ENCODE assay signal across 8 cellular contexts in the genomic region with DNA sequence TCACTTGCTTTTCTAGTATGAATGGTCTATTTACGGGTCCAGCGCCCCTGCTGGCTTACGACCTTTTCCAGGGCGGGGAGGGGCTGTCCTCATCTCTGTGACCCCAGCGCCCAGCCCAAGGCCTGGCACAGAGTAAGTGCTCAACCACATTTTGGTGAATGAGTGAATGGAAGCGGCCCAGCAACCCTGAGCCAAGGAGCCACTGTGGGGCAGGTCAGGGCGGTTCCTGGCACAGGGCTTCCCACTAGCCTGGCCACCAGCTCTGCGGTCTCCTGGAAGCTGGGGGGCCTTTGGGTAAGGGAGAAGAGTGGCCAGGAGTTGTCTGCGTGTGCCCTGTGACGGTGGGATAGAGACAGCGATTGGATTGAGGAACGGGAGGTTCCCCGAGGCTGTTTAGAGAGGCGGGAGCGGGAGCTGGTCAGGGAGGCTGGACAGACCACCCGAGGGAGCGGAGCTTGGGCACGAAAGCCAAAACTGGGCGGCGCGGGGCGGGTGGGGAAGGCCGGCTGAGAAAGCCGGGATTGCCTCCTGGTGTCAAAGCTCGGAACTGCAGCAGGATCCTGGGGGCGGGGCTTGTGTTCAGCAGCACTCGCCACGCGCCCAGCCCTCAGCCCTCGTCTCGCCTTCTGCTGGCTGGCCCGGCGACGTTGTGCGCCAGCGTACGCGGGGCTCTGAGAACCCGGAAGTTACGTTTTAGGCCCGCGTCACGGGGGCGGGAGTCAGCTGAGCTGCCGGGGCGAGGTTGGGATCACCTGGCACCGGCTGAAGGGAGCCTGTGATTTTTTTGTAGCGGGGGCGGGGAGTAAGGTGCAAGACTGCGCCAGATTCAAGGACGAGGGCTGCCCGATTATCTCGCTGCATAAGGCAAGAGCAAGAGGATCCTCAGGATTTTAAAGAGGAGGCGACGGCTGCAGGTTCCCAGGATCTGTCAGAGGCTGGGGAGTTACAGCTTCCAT. TPM values are rescaled to one million over a fixed set of nuclear protein-coding genes. Genes with fewer than 3 reads are reported as not detected.
DNase-seq lines count a peak whose midpoint lies in the region; ATAC-seq and TF ChIP-seq lines count a peak whose summit lies in the region.

A gene with protein sequence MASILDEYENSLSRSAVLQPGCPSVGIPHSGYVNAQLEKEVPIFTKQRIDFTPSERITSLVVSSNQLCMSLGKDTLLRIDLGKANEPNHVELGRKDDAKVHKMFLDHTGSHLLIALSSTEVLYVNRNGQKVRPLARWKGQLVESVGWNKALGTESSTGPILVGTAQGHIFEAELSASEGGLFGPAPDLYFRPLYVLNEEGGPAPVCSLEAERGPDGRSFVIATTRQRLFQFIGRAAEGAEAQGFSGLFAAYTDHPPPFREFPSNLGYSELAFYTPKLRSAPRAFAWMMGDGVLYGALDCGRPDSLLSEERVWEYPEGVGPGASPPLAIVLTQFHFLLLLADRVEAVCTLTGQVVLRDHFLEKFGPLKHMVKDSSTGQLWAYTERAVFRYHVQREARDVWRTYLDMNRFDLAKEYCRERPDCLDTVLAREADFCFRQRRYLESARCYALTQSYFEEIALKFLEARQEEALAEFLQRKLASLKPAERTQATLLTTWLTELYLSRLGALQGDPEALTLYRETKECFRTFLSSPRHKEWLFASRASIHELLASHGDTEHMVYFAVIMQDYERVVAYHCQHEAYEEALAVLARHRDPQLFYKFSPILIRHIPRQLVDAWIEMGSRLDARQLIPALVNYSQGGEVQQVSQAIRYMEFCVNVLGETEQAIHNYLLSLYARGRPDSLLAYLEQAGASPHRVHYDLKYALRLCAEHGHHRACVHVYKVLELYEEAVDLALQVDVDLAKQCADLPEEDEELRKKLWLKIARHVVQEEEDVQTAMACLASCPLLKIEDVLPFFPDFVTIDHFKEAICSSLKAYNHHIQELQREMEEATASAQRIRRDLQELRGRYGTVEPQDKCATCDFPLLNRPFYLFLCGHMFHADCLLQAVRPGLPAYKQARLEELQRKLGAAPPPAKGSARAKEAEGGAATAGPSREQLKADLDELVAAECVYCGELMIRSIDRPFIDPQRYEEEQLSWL (plus strand): TSS at position 718 of the 956 bp plus-strand sequence. CDS start 319 bp downstream, outside the sequence.

- H3K4me3 Mint-ChIP-seq in osteocyte (ENCODE audit: unreplicated experiment): peak within 1 kb of the TSS; percentile 99

- peaks cover 5 to 7% of the 10 kb centered on the region in 2 donors for H3K36me3 Mint-ChIP-seq in activated naive CD4-positive, alpha-beta T cell treated with anti-CD3 and anti-CD28 coated beads, Interleukin-2, amount 50 U/mL, for 72 hours
- H3K36me3 Mint-ChIP-seq in osteocyte (ENCODE audit: unreplicated experiment): peaks cover 22% of the 10 kb centered on the region

- TF ChIP-seq CTCF in GM12864 (IDR thresholded peaks at IDR 0.05; ENCODE audit: low read depth, low read length, missing control alignments) (peak; percentile 94), osteocyte (IDR thresholded peaks at IDR 0.05) (peak; percentile 97)

- DNase-seq in GM12864 (ENCODE audit: low read depth) (peak; percentile 92), NCI-H1092 treated with DMSO at 0.1 percent for 48 hours (lab: John Stamatoyannopoulos, UW) (peak; percentile 90), SKM-1 (lab: John Stamatoyannopoulos, UW; ENCODE audit: unreplicated experiment) (peak; percentile 94), glomerular endothelial cell (ENCODE audit: extremely low read depth, low read depth, low spot score) (peak; percentile 63), osteocyte (ENCODE audit: extremely low spot score, unreplicated experiment) (peak; percentile 99)
- DNase-seq in activated naive CD4-positive, alpha-beta T cell treated with anti-CD3 and anti-CD28 coated beads, Interleukin-2, amount 50 U/mL, for 72 hours (ENCODE audit: low spot score in 2 of 2): peak; percentile 98 to 100

- peaks cover 24% of the 10 kb centered on the region for H3K4me1 Mint-ChIP-seq in osteocyte (ENCODE audit: unreplicated experiment)

- H3K4me3 ChIP-seq in GM12864 (ENCODE audit: low read depth, low read length) (peak within 1 kb of the TSS; percentile 65), thymus (ENCODE audit: low read length) (peak within 1 kb of the TSS; percentile 85)

- 9% methylated on average over 55 of the region's 55 CpGs for WGBS in thymus

- H3K9me3 ChIP-seq in thymus (ENCODE audit: control insufficient read depth): no peaks in the 10 kb centered on the region

- ATAC-seq in HG02623 (IDR thresholded peaks at IDR 0.05; ENCODE audit: unreplicated experiment): peak; percentile 87
- peak; percentile 98 to 99 for ATAC-seq in activated naive CD4-positive, alpha-beta T cell treated with anti-CD3 and anti-CD28 coated beads, Interleukin-2, amount 50 U/mL, for 72 hours

- peak within 1 kb of the TSS; percentile 69 for H3K27ac ChIP-seq in thymus (ENCODE audit: low read depth)

- H3K36me3 ChIP-seq in thymus (ENCODE audit: control insufficient read depth, insufficient read depth): peaks cover 9% of the 10 kb centered on the region

- H3K27me3 Mint-ChIP-seq in osteocyte (ENCODE audit: unreplicated experiment): no peaks in the 10 kb centered on the region

- no peaks in the 10 kb centered on the region for H3K9me3 Mint-ChIP-seq in activated naive CD4-positive, alpha-beta T cell treated with anti-CD3 and anti-CD28 coated beads, Interleukin-2, amount 50 U/mL, for 72 hours
- no peaks in the 10 kb centered on the region for H3K9me3 Mint-ChIP-seq in osteocyte (ENCODE audit: unreplicated experiment)

- peak within 1 kb of the TSS; percentile 90 to 99 for H3K27ac Mint-ChIP-seq in activated naive CD4-positive, alpha-beta T cell treated with anti-CD3 and anti-CD28 coated beads, Interleukin-2, amount 50 U/mL, for 72 hours
- H3K27ac Mint-ChIP-seq in osteocyte (ENCODE audit: unreplicated experiment): peak within 1 kb of the TSS; percentile 98

- H3K27me3 ChIP-seq in thymus (ENCODE audit: control insufficient read depth, insufficient read depth): no peaks in the 10 kb centered on the region

- peaks cover 10% of the 10 kb centered on the region for H3K4me1 ChIP-seq in thymus (ENCODE audit: control insufficient read depth, insufficient read depth, low read length)

RNA-seq across cellular contexts. Expression of the gene that starts here (rescaled TPM):
- total RNA-seq in activated naive CD4-positive, alpha-beta T cell treated with anti-CD3 and anti-CD28 coated beads, Interleukin-2, amount 50 U/mL, for 72 hours: 1 to 10 TPM; 7.2 to 8.4 TPM
- total RNA-seq in glomerular endothelial cell (60.4 and 63.8 TPM in 2 replicates), osteocyte (36.7 and 40.5 TPM in 2 replicates)
- polyA plus RNA-seq in thymus: 10.3 TPM

Comparison
In these comparisons a context has a peak if more than half of its experiments do, and no peak if none do; other contexts are left out.
1. Peak in every context shown above with its lines: DNase-seq, ATAC-seq, H3K4me3 ChIP-seq and H3K27ac ChIP-seq.